ENCODE assay signal across 25 cellular contexts in the genomic region with DNA sequence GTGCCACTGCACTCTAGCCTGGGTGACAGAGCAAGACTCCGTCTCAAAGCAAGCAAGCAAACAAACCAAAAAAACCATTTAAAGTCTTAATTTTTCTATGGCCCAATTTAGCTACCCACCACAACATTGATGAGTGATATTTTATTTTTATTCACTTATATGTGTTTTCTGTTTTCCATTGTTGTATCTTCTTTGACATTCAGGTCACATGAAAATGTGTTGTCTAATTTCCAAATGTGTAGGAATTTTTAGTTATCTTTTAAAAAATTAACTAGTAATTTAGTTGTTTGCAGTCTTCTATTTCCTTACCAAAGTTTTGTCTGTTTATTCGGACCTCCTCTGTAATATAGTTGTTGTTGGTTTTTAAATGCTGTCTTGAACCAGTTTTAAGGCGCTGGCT. TPM values are rescaled to one million over a fixed set of nuclear protein-coding genes. Genes with fewer than 3 reads are reported as not detected.
"Had no signal": no experiment of that assay in that cellular context is flagged by ENCODE, and none has a peak within 500 bp of the region (broad histone marks: within the 10 kb centered on the region; RNA-seq: fewer than 3 reads in every experiment).

No MANE protein-coding gene starts in this region.

- H3K27me3 Mint-ChIP-seq: naive B cell; stimulated activated naive B cell treated with anti-CD40 and anti-IgM and Interleukin-4, amounts not matched to agents 10 μg/mL and 1 μg/mL and 100 μg/mL, for 72 hours had no signal

- H3K4me2 ChIP-seq: neural progenitor cell, smooth muscle cell had no signal

- H2AFZ ChIP-seq: neural progenitor cell had no signal

- H3K27ac Mint-ChIP-seq: mesothelial cell of epicardium, naive B cell, natural killer cell, nephron progenitor cell, neural progenitor cell, progenitor cell of endocrine pancreas had no signal

- H3K27me3 ChIP-seq: neural progenitor cell, neutrophil, right atrium auricular region, right lobe of liver, stomach, testis, thyroid gland, transverse colon, upper lobe of left lung, vagina had no signal

- H3K4me3 ChIP-seq: left ventricle myocardium inferior, lung, neural progenitor cell, right atrium auricular region, right lobe of liver, smooth muscle cell, stomach, testis, thyroid gland, transverse colon, upper lobe of left lung, vagina had no signal

- H3K4me3 Mint-ChIP-seq: mesothelial cell of epicardium; naive B cell; natural killer cell; nephron progenitor cell; neural progenitor cell; stimulated activated naive B cell treated with anti-CD40 and anti-IgM and Interleukin-4, amounts not matched to agents 10 μg/mL and 1 μg/mL and 100 μg/mL, for 72 hours had no signal

- H3K36me3 Mint-ChIP-seq: mesothelial cell of epicardium; naive B cell; natural killer cell; neural progenitor cell; stimulated activated naive B cell treated with anti-CD40 and anti-IgM and Interleukin-4, amounts not matched to agents 10 μg/mL and 1 μg/mL and 100 μg/mL, for 72 hours had no signal

- H3K27ac ChIP-seq: left ventricle myocardium inferior, neural progenitor cell, neutrophil, right atrium auricular region, right lobe of liver, stomach, testis, thyroid gland, transverse colon, upper lobe of left lung, vagina had no signal

- H3K9me3 ChIP-seq: left ventricle myocardium inferior, neutrophil, right atrium auricular region, right lobe of liver, stomach, testis, thyroid gland, transverse colon, upper lobe of left lung, vagina had no signal

- H3K9ac ChIP-seq: neural progenitor cell had no signal

- H3K9me3 Mint-ChIP-seq: mesothelial cell of epicardium; naive B cell; natural killer cell; nephron progenitor cell; neural progenitor cell; stimulated activated naive B cell treated with anti-CD40 and anti-IgM and Interleukin-4, amounts not matched to agents 10 μg/mL and 1 μg/mL and 100 μg/mL, for 72 hours had no signal

- H3K4me1 ChIP-seq: left ventricle myocardium inferior, neural progenitor cell, right atrium auricular region, right lobe of liver, testis, thyroid gland, transverse colon, vagina had no signal

- H3K36me3 ChIP-seq: left ventricle myocardium inferior, neural progenitor cell, neutrophil, right atrium auricular region, right lobe of liver, stomach, thyroid gland, transverse colon, upper lobe of left lung, vagina had no signal

- H3K4me1 Mint-ChIP-seq: mesothelial cell of epicardium, natural killer cell, nephron progenitor cell, neural progenitor cell had no signal

RNA-seq across cellular contexts. Expression of gene CCR4, which starts 4.5 kb away (rescaled TPM):
- total RNA-seq: kidney epithelial cell, left ventricle myocardium inferior, mesothelial cell of epicardium, occipital lobe, osteocyte, progenitor cell of endocrine pancreas, pulmonary artery endothelial cell, renal cortical epithelial cell, skeletal muscle tissue, smooth muscle cell had no signal
- polyA plus RNA-seq: smooth muscle cell had no signal
